ENCODE assay signal across 8 cellular contexts in genomic region chr18:35458677-35459441, GRCh38. TPM values are rescaled to one million over a fixed set of nuclear protein-coding genes. Genes with fewer than 3 reads are reported as not detected.
A peak's percentile ranks its signal among the peaks of the same experiment; 100 is the strongest.
DNase-seq lines count a peak whose midpoint lies in the region; ATAC-seq and TF ChIP-seq lines count a peak whose summit lies in the region.

No MANE protein-coding gene starts in this region.

- no peak overlapping the region for H3K4me3 Mint-ChIP-seq in activated CD4-positive, alpha-beta T cell treated with anti-CD3 and anti-CD28 coated beads for 36 hours

- no peak overlapping the region for H3K27ac Mint-ChIP-seq in activated CD4-positive, alpha-beta T cell treated with anti-CD3 and anti-CD28 coated beads for 36 hours

- H3K4me1 ChIP-seq in Peyer's patch (peaks cover 0 to 19% (median 0%) of the 10 kb centered on the region in 4 donors), foreskin keratinocyte (peaks cover 46% of the 10 kb centered on the region)

- H3K27me3 Mint-ChIP-seq in activated CD4-positive, alpha-beta T cell treated with anti-CD3 and anti-CD28 coated beads for 36 hours, result no peaks in the 10 kb centered on the region

- ATAC-seq in activated CD4-positive, alpha-beta T cell treated with anti-CD3 and anti-CD28 coated beads for 36 hours, result peak; percentile 30
- ATAC-seq in foreskin keratinocyte, result peak; percentile 57

- intact Hi-C loops in activated CD4-positive, alpha-beta T cell treated with anti-CD3 and anti-CD28 coated beads for 36 hours (cut with DNase I, micrococcal nuclease), result no loop called here

- H3K27ac ChIP-seq in Peyer's patch (peak overlapping the region in 2 of 4 donors; percentile 36 to 63), foreskin keratinocyte (peak overlapping the region; percentile 61)

- H3K27me3 ChIP-seq in Peyer's patch (no peaks in the 10 kb centered on the region), foreskin keratinocyte (no peaks in the 10 kb centered on the region)

- no peaks in the 10 kb centered on the region for H3K9me3 ChIP-seq in Peyer's patch

- CTCF ChIA-PET in activated CD4-positive, alpha-beta T cell treated with anti-CD3 and anti-CD28 coated beads for 36 hours (lab: Charles Lee), result no interaction called here

- no peak for DNase-seq in activated CD4-positive, alpha-beta T cell treated with anti-CD3 and anti-CD28 coated beads for 36 hours
- DNase-seq in activated CD4-positive, alpha-beta T cell treated with anti-CD3 and anti-CD28 coated beads, Interleukin-2, amount 50 U/mL, for 48 hours, result no peak
- DNase-seq in Peyer's patch, result peak; percentile 25 to 86 (median 77)
- DNase-seq in foreskin keratinocyte, result peak in 1 of 2 donors; percentile 64
- peak; percentile 29 for DNase-seq in skeletal muscle cell (ENCODE audit: low read depth)
- DNase-seq in cerebellum (ENCODE audit: low spot score), result no peak
- DNase-seq in SIG-M5 treated with dmso at 0.1 percent for 504 hours (lab: John Stamatoyannopoulos, UW; ENCODE audit: unreplicated experiment), result no peak
- DNase-seq in NCI-H1105 treated with DMSO at 0.1 percent for 48 hours (lab: John Stamatoyannopoulos, UW), result no peak

- TF ChIP-seq POLR2A in Peyer's patch (IDR thresholded peaks at IDR 0.05), result no peak

- H3K4me3 ChIP-seq in Peyer's patch (no peak overlapping the region), skeletal muscle cell (ENCODE audit: low read depth, low read length) (no peak overlapping the region)

- no peaks in the 10 kb centered on the region for H3K4me1 Mint-ChIP-seq in activated CD4-positive, alpha-beta T cell treated with anti-CD3 and anti-CD28 coated beads for 36 hours

- TF ChIP-seq CTCF in Peyer's patch (IDR thresholded peaks at IDR 0.05) (peak in 1 of 6 experiments; percentile 18), foreskin keratinocyte (conservative IDR thresholded peaks at IDR 0.05) (no peak)

- H3K36me3 ChIP-seq in Peyer's patch, result no peaks in the 10 kb centered on the region

- POLR2A ChIA-PET in activated CD4-positive, alpha-beta T cell treated with anti-CD3 and anti-CD28 coated beads for 36 hours (lab: Charles Lee), result no interaction called here

- no peaks in the 10 kb centered on the region for H3K36me3 Mint-ChIP-seq in activated CD4-positive, alpha-beta T cell treated with anti-CD3 and anti-CD28 coated beads for 36 hours (ENCODE audit: low read depth)

- no peaks in the 10 kb centered on the region for H3K9me3 Mint-ChIP-seq in activated CD4-positive, alpha-beta T cell treated with anti-CD3 and anti-CD28 coated beads for 36 hours (ENCODE audit: low read depth)

RNA-seq across cellular contexts. Expression of gene INO80C, which starts 38.9 kb away (rescaled TPM):
- total RNA-seq in activated CD4-positive, alpha-beta T cell treated with anti-CD3 and anti-CD28 coated beads for 36 hours, result 10 to 100 TPM; 30.8 to 37.4 TPM
- total RNA-seq in Peyer's patch (10 to 100 TPM in 3 of 4 donors, 1 to 10 TPM in 1; 9.5 to 20.6 (median 17.1) TPM), foreskin keratinocyte (56.3 and 62.6 TPM in 2 replicates), cerebellum (10.3 TPM)
- polyA plus RNA-seq in foreskin keratinocyte, result 91.1 and 95.7 TPM in 2 replicates

Comparison
In these comparisons a context has a peak if more than half of its experiments do, and no peak if none do; other contexts are left out.
1. DNase-seq: peak in Peyer's patch (3 of 3) and skeletal muscle cell (single experiment); none in activated CD4-positive, alpha-beta T cell treated with anti-CD3 and anti-CD28 coated beads for 36 hours (single experiment), activated CD4-positive, alpha-beta T cell treated with anti-CD3 and anti-CD28 coated beads, Interleukin-2, amount 50 U/mL, for 48 hours (0 of 2), cerebellum (single experiment), SIG-M5 treated with dmso at 0.1 percent for 504 hours (single experiment) and NCI-H1105 treated with DMSO at 0.1 percent for 48 hours (single experiment).